Comparison of ENCODE assay signal across 8 cellular contexts in genomic region chr19:12790628-12791344, GRCh38. TPM values are rescaled to one million over a fixed set of nuclear protein-coding genes. Genes with fewer than 3 reads are reported as not detected.
A peak's percentile ranks its signal among the peaks of the same experiment; 100 is the strongest.
DNase-seq lines count a peak whose midpoint lies in the region; ATAC-seq and TF ChIP-seq lines count a peak whose summit lies in the region.

No MANE protein-coding gene starts in this region.

- no peaks in the 10 kb centered on the region for H3K9me3 Mint-ChIP-seq in T-cell

- no peak for DNase-seq in GM12865 (ENCODE audit: low read depth)
- peak in 3 of 34 experiments; percentile 12 to 24 (median 20) for DNase-seq in T-cell
- DNase-seq in fibroblast of pulmonary artery (ENCODE audit: low read depth) = no peak
- DNase-seq in skeletal muscle cell (ENCODE audit: low read depth) = no peak
- no peak for DNase-seq in activated gamma-delta T cell treated with Interleukin-2 at 50 U/mL for 16 hours
- no peak for DNase-seq in GM10248 (ENCODE audit: extremely low spot score)

- H3K4me3 ChIP-seq in GM12865 (ENCODE audit: low read depth, low read length) (peak overlapping the region; percentile 95), fibroblast of pulmonary artery (replicated peaks; ENCODE audit: low read depth, low read length) (peak overlapping the region; percentile 99), skeletal muscle cell (ENCODE audit: low read depth, low read length) (peak overlapping the region; percentile 90)

- H3K36me3 Mint-ChIP-seq in T-cell = no peaks in the 10 kb centered on the region

- CTCF ChIA-PET in T-cell (lab: Charles Lee) (interaction anchor here in 1 of 2 donors (0.7 to 3.6 kb wide), 3 partner anchors 9 to 57 kb away, joined by 3 to 20 read pairs (median 9); partner anchors contain the start of gene TRIR), GM10248 (lab: Yijun Ruan, JAX) (interaction anchor here (1.2 to 17.0 kb wide), 5 partner anchors 13 to 57 kb away, joined by 3 to 550 read pairs (median 6); partner anchors contain the start of genes HOOK2 and RNASEH2A)

- POLR2A ChIA-PET in T-cell (lab: Charles Lee) (interaction anchor here (0.5 to 3.7 kb wide), 7 partner anchors 8 to 1037 kb away, joined by 3 to 45 read pairs (median 7); partner anchors contain the start of gene RNASEH2A (in 1 of the 2)), GM10248 (lab: Yijun Ruan, JAX) (interaction anchor here (0.5 to 3.6 kb wide), 24 partner anchors 8 to 866 kb away, joined by 3 to 110 read pairs (median 6); partner anchors contain the start of genes GCDH, GET3, MAN2B1 and PRDX2)

- peaks cover 33 to 42% (median 41%) of the 10 kb centered on the region in 3 donors for H3K4me1 Mint-ChIP-seq in T-cell

- ATAC-seq in T-cell (replicated peaks in 1 of 4) (no peak), HG03565 (IDR thresholded peaks at IDR 0.05; ENCODE audit: unreplicated experiment) (no peak), GM21528 (IDR thresholded peaks at IDR 0.05; ENCODE audit: low FRiP score, unreplicated experiment) (no peak)

- H3K4me3 Mint-ChIP-seq in T-cell = peak overlapping the region; percentile 92

- TF ChIP-seq CTCF in GM12865 (IDR thresholded peaks at IDR 0.05; ENCODE audit: insufficient read depth, low read depth, low read length, missing control alignments) (no peak), fibroblast of pulmonary artery (IDR thresholded peaks at IDR 0.05; ENCODE audit: low read length, missing control alignments) (no peak), GM10248 (IDR thresholded peaks at IDR 0.05; ENCODE audit: control extremely low read depth, extremely low read depth, low read depth, missing control alignments) (no peak)

- H3K27ac Mint-ChIP-seq in T-cell = peak overlapping the region; percentile 96 to 99

- no peaks in the 10 kb centered on the region for H3K27me3 Mint-ChIP-seq in T-cell

RNA-seq across cellular contexts. Expression of gene JUNB, which starts 0.5 kb away (rescaled TPM):
- 1,000 to 10,000 TPM in 2 of 5 donors, 100 to 1,000 TPM in 3; 117 to 2,289 (median 138) TPM for total RNA-seq in T-cell

RNA-seq across cellular contexts. Expression of gene PRDX2, which starts 10.8 kb away (rescaled TPM):
- total RNA-seq in T-cell = 100 to 1,000 TPM in 3 of 5 donors, 10 to 100 TPM in 2; 94.5 to 150 (median 134) TPM

RNA-seq across cellular contexts. Expression of gene THSD8, which starts 11.1 kb away (rescaled TPM):
- 1 to 10 TPM in 1 of 5 donors, under 1 TPM in 3, not detected in 1; 0.63 to 2.4 (median 0.97) TPM for total RNA-seq in T-cell

RNA-seq across cellular contexts. Expression of gene HOOK2, which starts 15.4 kb away (rescaled TPM):
- 10 to 100 TPM; 19.7 to 26.6 (median 22.8) TPM for total RNA-seq in T-cell

RNA-seq across cellular contexts. Expression of gene RNASEH2A, which starts 15.6 kb away (rescaled TPM):
- total RNA-seq in T-cell = 10 to 100 TPM in 3 of 5 donors, 1 to 10 TPM in 2; 4.7 to 18.0 (median 15.0) TPM
